8 cellular contexts compared by ENCODE assay signal in the genomic region with DNA sequence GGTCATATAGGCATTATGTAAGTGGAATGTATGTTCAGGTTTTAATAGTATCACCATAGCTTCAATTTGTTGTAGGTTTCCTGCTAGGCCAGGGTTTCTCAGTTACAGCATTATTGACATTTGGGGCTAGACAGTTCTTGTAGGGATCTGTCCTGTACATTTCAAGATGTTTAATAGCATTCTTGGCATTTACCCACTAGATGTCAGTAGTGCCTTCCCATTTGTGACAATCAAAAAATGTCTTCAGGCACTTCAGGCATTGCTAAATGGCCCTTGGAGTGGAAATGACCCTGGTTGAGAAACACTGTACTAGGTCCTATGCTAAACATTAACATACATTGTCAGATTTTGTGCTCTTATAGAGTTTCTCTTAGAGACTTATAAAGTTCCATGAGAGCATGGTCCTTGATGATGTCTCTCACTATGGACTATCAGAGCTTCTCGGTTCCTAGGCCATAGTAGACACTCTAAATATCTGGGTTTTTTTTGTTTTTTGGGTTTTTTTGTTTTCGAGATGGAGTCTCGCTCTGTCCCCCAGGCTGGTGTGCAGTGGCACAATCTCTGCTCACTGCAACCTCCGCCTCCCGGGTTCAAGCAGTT. TPM values are rescaled to one million over a fixed set of nuclear protein-coding genes. Genes with fewer than 3 reads are reported as not detected.
A peak's percentile ranks its signal among the peaks of the same experiment; 100 is the strongest.
DNase-seq lines count a peak whose midpoint lies in the region; TF ChIP-seq lines count a peak whose summit lies in the region.

No MANE protein-coding gene starts in this region.

- H3K27me3 ChIP-seq in Loucy (ENCODE audit: insufficient read depth, low read length, poor library complexity, severe bottlenecking) (no peaks in the 10 kb centered on the region), trophoblast cell (ENCODE audit: insufficient read depth, low read length) (no peaks in the 10 kb centered on the region)

- no peak overlapping the region for H4K8ac ChIP-seq in trophoblast cell (ENCODE audit: low read depth, low read length)

- H3K27ac ChIP-seq in RWPE1 (no peak overlapping the region), epithelial cell of prostate (no peak overlapping the region), trophoblast cell (ENCODE audit: low read depth, low read length) (no peak overlapping the region)

- H2AFZ ChIP-seq in Loucy (ENCODE audit: low read length) = no peak overlapping the region
- no peak overlapping the region for H2AFZ ChIP-seq in trophoblast cell (ENCODE audit: insufficient read depth, low read length, poor library complexity)

- H3F3A ChIP-seq in Loucy (ENCODE audit: low read depth) = no peaks in the 10 kb centered on the region

- H3K79me1 ChIP-seq in trophoblast cell (ENCODE audit: low read length) = peaks cover 1% of the 10 kb centered on the region

- H4K20me1 ChIP-seq in Loucy (ENCODE audit: insufficient read depth, low read length, poor library complexity, severe bottlenecking) = peaks cover 28% of the 10 kb centered on the region

- H2BK12ac ChIP-seq in trophoblast cell (ENCODE audit: low read length) = no peak overlapping the region

- peaks cover 35% of the 10 kb centered on the region for H3K36me3 Mint-ChIP-seq in activated CD4-positive, alpha-beta T cell treated with anti-CD3 and anti-CD28 coated beads, Interleukin-2, amount 10 ng/mL, durations not matched to agents 24 days and 14 days (ENCODE audit: low read depth)
- H3K36me3 Mint-ChIP-seq in activated naive CD4-positive, alpha-beta T cell treated with anti-CD3 and anti-CD28 coated beads, Interleukin-2, amount 10 ng/mL, durations not matched to agents 7 days and 5 days = peaks cover 47% of the 10 kb centered on the region

- H3K27ac Mint-ChIP-seq in activated CD4-positive, alpha-beta T cell treated with anti-CD3 and anti-CD28 coated beads, Interleukin-2, amount 10 ng/mL, durations not matched to agents 24 days and 14 days = peak overlapping the region; percentile 66
- H3K27ac Mint-ChIP-seq in activated naive CD4-positive, alpha-beta T cell treated with anti-CD3 and anti-CD28 coated beads, Interleukin-2, amount 10 ng/mL, durations not matched to agents 7 days and 5 days = no peak overlapping the region

- TF ChIP-seq CTCF in Loucy (conservative IDR thresholded peaks at IDR 0.05; ENCODE audit: low read length) (peak; percentile 76), RWPE1 (conservative IDR thresholded peaks at IDR 0.05; ENCODE audit: low read depth) (peak; percentile 83)

- H3K79me2 ChIP-seq in Loucy (ENCODE audit: insufficient read depth, low read length) (peaks cover 74% of the 10 kb centered on the region), trophoblast cell (ENCODE audit: control insufficient read depth, insufficient read depth, low read length, poor library complexity) (peaks cover 3% of the 10 kb centered on the region)

- H3K4me1 ChIP-seq in Loucy (ENCODE audit: insufficient read depth, low read length, poor library complexity, severe bottlenecking) (peaks cover 24% of the 10 kb centered on the region), trophoblast cell (ENCODE audit: control insufficient read depth in 1 of 2, insufficient read depth in 2 of 2, low read length in 2 of 2) (no peaks in the 10 kb centered on the region)

- POLR2A ChIA-PET in RWPE1 (lab: Yijun Ruan, JAX; ENCODE audit: low non-redundant PET) = no interaction called here

- peaks cover 19% of the 10 kb centered on the region for H3K4me1 Mint-ChIP-seq in activated CD4-positive, alpha-beta T cell treated with anti-CD3 and anti-CD28 coated beads, Interleukin-2, amount 10 ng/mL, durations not matched to agents 24 days and 14 days
- peaks cover 24% of the 10 kb centered on the region for H3K4me1 Mint-ChIP-seq in activated naive CD4-positive, alpha-beta T cell treated with anti-CD3 and anti-CD28 coated beads, Interleukin-2, amount 10 ng/mL, durations not matched to agents 7 days and 5 days

- H2BK5ac ChIP-seq in trophoblast cell (ENCODE audit: low read depth, low read length, poor library complexity) = no peak overlapping the region

- H3K9me3 Mint-ChIP-seq in activated CD4-positive, alpha-beta T cell treated with anti-CD3 and anti-CD28 coated beads, Interleukin-2, amount 10 ng/mL, durations not matched to agents 24 days and 14 days = no peaks in the 10 kb centered on the region
- H3K9me3 Mint-ChIP-seq in activated naive CD4-positive, alpha-beta T cell treated with anti-CD3 and anti-CD28 coated beads, Interleukin-2, amount 10 ng/mL, durations not matched to agents 7 days and 5 days = no peaks in the 10 kb centered on the region

- WGBS in trophoblast cell (ENCODE audit: extremely low coverage, insufficient coverage, insufficient read length) = no CpG with 5 or more reads among the region's 5 CpGs

- H3K4ac ChIP-seq in trophoblast cell (ENCODE audit: low read depth, low read length) = no peak overlapping the region

- no peak overlapping the region for H4K12ac ChIP-seq in trophoblast cell (ENCODE audit: low read depth, low read length)

- H2AK5ac ChIP-seq in trophoblast cell (ENCODE audit: low read length) = no peak overlapping the region

- H3K4me3 ChIP-seq in Loucy (ENCODE audit: low read length, poor library complexity, severe bottlenecking) = peak overlapping the region; percentile 87
- H3K4me3 ChIP-seq in trophoblast cell (ENCODE audit: low read depth, low read length) = no peak overlapping the region

- H3K23ac ChIP-seq in trophoblast cell (ENCODE audit: low read length) = no peak overlapping the region

- H3K9ac ChIP-seq in Loucy (ENCODE audit: low read depth, low read length, poor library complexity, severe bottlenecking) (peak overlapping the region; percentile 95), trophoblast cell (ENCODE audit: low read length) (no peak overlapping the region)

- H3K9me2 ChIP-seq in Loucy (replicated peaks; ENCODE audit: low read depth, low read length) = no peaks in the 10 kb centered on the region

- H3K27me3 Mint-ChIP-seq in activated CD4-positive, alpha-beta T cell treated with anti-CD3 and anti-CD28 coated beads, Interleukin-2, amount 10 ng/mL, durations not matched to agents 24 days and 14 days = no peaks in the 10 kb centered on the region
- H3K27me3 Mint-ChIP-seq in activated naive CD4-positive, alpha-beta T cell treated with anti-CD3 and anti-CD28 coated beads, Interleukin-2, amount 10 ng/mL, durations not matched to agents 7 days and 5 days = no peaks in the 10 kb centered on the region

- H2BK120ac ChIP-seq in trophoblast cell (ENCODE audit: insufficient read depth, low read length, poor library complexity) = no peak overlapping the region

- H3K9me3 ChIP-seq in Loucy (ENCODE audit: insufficient read depth, low read depth, low read length) (no peaks in the 10 kb centered on the region), trophoblast cell (ENCODE audit: insufficient read depth, low read depth, low read length) (no peaks in the 10 kb centered on the region)

- H3K18ac ChIP-seq in trophoblast cell (ENCODE audit: low read length) = no peak overlapping the region

- H4K91ac ChIP-seq in trophoblast cell (ENCODE audit: low read depth, low read length) = no peak overlapping the region

- intact Hi-C loops in activated CD4-positive, alpha-beta T cell treated with anti-CD3 and anti-CD28 coated beads, Interleukin-2, amount 10 ng/mL, durations not matched to agents 24 days and 14 days (cut with micrococcal nuclease) = loop anchor here (2.0 to 5.0 kb wide), 2 partner anchors 102 to 231 kb away; no protein-coding TSS in a partner anchor

- H3K4me3 Mint-ChIP-seq in activated CD4-positive, alpha-beta T cell treated with anti-CD3 and anti-CD28 coated beads, Interleukin-2, amount 10 ng/mL, durations not matched to agents 24 days and 14 days = no peak overlapping the region
- H3K4me3 Mint-ChIP-seq in activated naive CD4-positive, alpha-beta T cell treated with anti-CD3 and anti-CD28 coated beads, Interleukin-2, amount 10 ng/mL, durations not matched to agents 7 days and 5 days = no peak overlapping the region

- H3K36me3 ChIP-seq in Loucy (ENCODE audit: insufficient read depth, low read length) (peaks cover 44% of the 10 kb centered on the region), trophoblast cell (ENCODE audit: control insufficient read depth in 1 of 2, insufficient read depth in 2 of 2, low read length in 2 of 2) (peaks cover 30 to 42% of the 10 kb centered on the region in 2 experiments)

- DNase-seq in activated CD4-positive, alpha-beta T cell treated with anti-CD3 and anti-CD28 coated beads, Interleukin-2, amount 10 ng/mL, durations not matched to agents 24 days and 14 days = peak; percentile 80
- DNase-seq in activated CD4-positive, alpha-beta T cell treated with anti-CD3 and anti-CD28 coated beads for 4 hours = no peak
- DNase-seq in RWPE1 (ENCODE audit: low spot score) = peak; percentile 81
- peak; percentile 18 for DNase-seq in epithelial cell of prostate (ENCODE audit: low read depth, low spot score)
- peak; percentile 53 to 62 for DNase-seq in trophoblast cell
- no peak for DNase-seq in stimulated activated CD4-positive, alpha-beta T cell treated with anti-CD3 and anti-CD28 coated beads, Interleukin-1b, Interleukin-23, amount 100 ng/mL, for 48 hours
- no peak for DNase-seq in activated naive CD4-positive, alpha-beta T cell treated with anti-CD3 and anti-CD28 coated beads, Interleukin-2, amount 10 ng/mL, durations not matched to agents 7 days and 5 days

- H3K14ac ChIP-seq in trophoblast cell (ENCODE audit: low read length) = no peak overlapping the region

- H3K4me2 ChIP-seq in Loucy (ENCODE audit: low read depth, low read length, poor library complexity, severe bottlenecking) (peak overlapping the region; percentile 81), trophoblast cell (ENCODE audit: low read length) (peak overlapping the region; percentile 49)

- CTCF ChIA-PET in RWPE1 (lab: Yijun Ruan, JAX) = interaction anchor here (0.6 to 1.6 kb wide), 7 partner anchors 9 to 314 kb away, joined by 3 to 5 read pairs (median 4); no protein-coding TSS in a partner anchor
- CTCF ChIA-PET in activated naive CD4-positive, alpha-beta T cell treated with anti-CD3 and anti-CD28 coated beads, Interleukin-2, amount 10 ng/mL, durations not matched to agents 7 days and 5 days (lab: Charles Lee) = interaction anchor here (0.6 to 4.0 kb wide), 11 partner anchors 8 to 370 kb away, joined by 3 to 23 read pairs (median 3); a partner anchor contains a TSS

RNA-seq across cellular contexts. Expression of a gene that starts 1.4 kb away (rescaled TPM):
- total RNA-seq in activated CD4-positive, alpha-beta T cell treated with anti-CD3 and anti-CD28 coated beads, Interleukin-2, amount 10 ng/mL, durations not matched to agents 24 days and 14 days = 18.0 and 19.7 TPM in 2 replicates
- 38.3 and 43.0 TPM in 2 replicates for polyA plus RNA-seq in trophoblast cell (2013)

RNA-seq across cellular contexts. Expression of a gene that starts 1.9 kb away (rescaled TPM):
- 53.6 and 61.1 TPM in 2 replicates for total RNA-seq in activated CD4-positive, alpha-beta T cell treated with anti-CD3 and anti-CD28 coated beads, Interleukin-2, amount 10 ng/mL, durations not matched to agents 24 days and 14 days
- 33.6 and 34.0 TPM in 2 replicates for polyA plus RNA-seq in trophoblast cell (2013)

RNA-seq across cellular contexts. Expression of a gene that starts 32.8 kb away (rescaled TPM):
- 46.6 and 47.9 TPM in 2 replicates for total RNA-seq in activated CD4-positive, alpha-beta T cell treated with anti-CD3 and anti-CD28 coated beads, Interleukin-2, amount 10 ng/mL, durations not matched to agents 24 days and 14 days
- polyA plus RNA-seq in trophoblast cell (2013) = 28.8 and 30.4 TPM in 2 replicates

RNA-seq across cellular contexts. Expression of a gene that starts 41.1 kb away (rescaled TPM):
- not detected in 2 replicates for total RNA-seq in activated CD4-positive, alpha-beta T cell treated with anti-CD3 and anti-CD28 coated beads, Interleukin-2, amount 10 ng/mL, durations not matched to agents 24 days and 14 days
- 0.60 and 0.63 TPM in 2 replicates for polyA plus RNA-seq in trophoblast cell (2013)

Comparison
In these comparisons a context has a peak if more than half of its experiments do, and no peak if none do; other contexts are left out.
1. DNase-seq: peak in activated CD4-positive, alpha-beta T cell treated with anti-CD3 and anti-CD28 coated beads, Interleukin-2, amount 10 ng/mL, durations not matched to agents 24 days and 14 days (single experiment), RWPE1 (single experiment), epithelial cell of prostate (single experiment) and trophoblast cell (2 of 2); none in activated CD4-positive, alpha-beta T cell treated with anti-CD3 and anti-CD28 coated beads for 4 hours (0 of 2), stimulated activated CD4-positive, alpha-beta T cell treated with anti-CD3 and anti-CD28 coated beads, Interleukin-1b, Interleukin-23, amount 100 ng/mL, for 48 hours (single experiment) and activated naive CD4-positive, alpha-beta T cell treated with anti-CD3 and anti-CD28 coated beads, Interleukin-2, amount 10 ng/mL, durations not matched to agents 7 days and 5 days (single experiment).